ENCODE assay signal across 13 cellular contexts in genomic region chr6:166877906-166878305, GRCh38.
"Had no signal": no experiment of that assay in that cellular context is flagged by ENCODE, and none has a peak within 500 bp of the region (broad histone marks: within the 10 kb centered on the region; RNA-seq: fewer than 3 reads in every experiment).

No MANE protein-coding gene starts in this region.

- ATAC-seq: left lung had no signal

- H3K4me3 ChIP-seq: adrenal gland, left lung had no signal

- H3K27me3 ChIP-seq: adrenal gland, left lung had no signal

- H3K36me3 ChIP-seq: adrenal gland, left lung had no signal

- DNase-seq: activated CD4-positive, alpha-beta T cell treated with anti-CD3 and anti-CD28 coated beads for 4 hours; activated naive CD4-positive, alpha-beta T cell treated with anti-CD3 and anti-CD28 coated beads, Interleukin-2, amount 10 ng/mL, durations not matched to agents 7 days and 5 days; adrenal gland; dermis blood vessel endothelial cell; endodermal cell; glutamatergic neuron; left lung; mesendoderm; nephron progenitor cell; stimulated activated CD4-positive, alpha-beta T cell treated with anti-CD3 and anti-CD28 coated beads, Interleukin-15, amount 100 ng/mL, for 24 hours; stimulated activated CD4-positive, alpha-beta T cell treated with anti-CD3 and anti-CD28 coated beads, Interleukin-4, amount 100 ng/mL, for 24 hours; T-helper 1 cell had no signal

- H3K9me3 ChIP-seq: adrenal gland, left lung had no signal

- H3K27ac ChIP-seq: adrenal gland, left lung, VCaP had no signal

- H3K4me1 ChIP-seq: adrenal gland, left lung had no signal
